15 cellular contexts compared by ENCODE assay signal in the genomic region with DNA sequence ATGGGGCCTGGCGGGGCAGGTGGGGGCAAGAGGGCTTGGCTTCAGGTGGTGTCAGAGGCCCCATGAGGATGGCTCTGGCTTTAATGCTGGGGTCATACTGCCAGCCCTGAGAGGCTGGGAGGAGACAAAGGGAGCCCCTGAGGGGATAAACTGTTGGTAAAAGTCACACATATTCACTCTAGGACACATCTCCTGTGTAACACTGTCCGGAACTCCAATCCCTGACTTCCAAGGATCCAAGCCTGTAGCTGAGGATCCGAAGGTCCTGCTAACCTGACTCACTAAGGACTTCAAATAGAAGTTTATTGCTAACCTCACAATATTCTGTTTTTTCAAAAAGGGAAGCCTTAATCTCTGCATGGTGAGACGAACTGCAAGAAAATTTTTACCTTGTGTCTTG. TPM values are rescaled to one million over a fixed set of nuclear protein-coding genes. Genes with fewer than 3 reads are reported as not detected.
DNase-seq lines count a peak whose midpoint lies in the region; ATAC-seq lines count a peak whose summit lies in the region.
"Had no signal": no experiment of that assay in that cellular context is flagged by ENCODE, and none has a peak within 500 bp of the region (broad histone marks: within the 10 kb centered on the region; RNA-seq: fewer than 3 reads in every experiment).

No MANE protein-coding gene starts in this region.

- no peaks in the 10 kb centered on the region for H3K27me3 ChIP-seq in rectal smooth muscle tissue (ENCODE audit: control insufficient read depth, insufficient read depth, low read length)
- H3K27me3 ChIP-seq in MG63, result no peaks in the 10 kb centered on the region
- H3K27me3 ChIP-seq: Peyer's patch, testis had no signal

- DNase-seq in activated CD4-positive, alpha-beta T cell treated with anti-CD3 and anti-CD28 coated beads, Interleukin-2, amount 10 ng/mL, durations not matched to agents 24 days and 14 days, result no peak
- no peak for DNase-seq in activated CD4-positive, alpha-beta T cell treated with anti-CD3 and anti-CD28 coated beads, Interleukin-2, amount 50 U/mL, for 4 hours
- peak; percentile 47 for DNase-seq in M059J (ENCODE audit: low read depth)
- DNase-seq in effector memory CD8-positive, alpha-beta T cell, result no peak
- DNase-seq in MG63, result no peak
- no peak for DNase-seq in NCI-H526 treated with DMSO at 0.1 percent for 48 hours (lab: John Stamatoyannopoulos, UW)
- DNase-seq: activated CD8-positive, alpha-beta memory T cell treated with anti-CD3 and anti-CD28 coated beads for 24 hours; NCI-H510A; nucleus accumbens; Peyer's patch; stimulated activated CD4-positive, alpha-beta T cell treated with anti-CD3 and anti-CD28 coated beads, Interleukin-12 subunit alpha, Interleukin-12 subunit beta, amount 100 ng/mL, for 4 hours had no signal

- H3K4me1 ChIP-seq in rectal smooth muscle tissue (ENCODE audit: control insufficient read depth, insufficient read depth, low read length), result no peaks in the 10 kb centered on the region
- H3K4me1 ChIP-seq: Peyer's patch had no signal

- no peak overlapping the region for H3K9ac ChIP-seq in rectal smooth muscle tissue (ENCODE audit: low read length)

- no peaks in the 10 kb centered on the region for H3K36me3 ChIP-seq in rectal smooth muscle tissue (ENCODE audit: control insufficient read depth, insufficient read depth, low read length)
- H3K36me3 ChIP-seq in MG63, result no peaks in the 10 kb centered on the region; the same call in 1 of the 2 replicates

- no peak overlapping the region for H3K4me3 ChIP-seq in rectal smooth muscle tissue (ENCODE audit: low read length)
- no peak overlapping the region for H3K4me3 ChIP-seq in MG63
- H3K4me3 ChIP-seq: lower lobe of right lung, Peyer's patch, testis had no signal

- H3K4me1 Mint-ChIP-seq in activated CD4-positive, alpha-beta T cell treated with anti-CD3 and anti-CD28 coated beads, Interleukin-2, amount 10 ng/mL, durations not matched to agents 24 days and 14 days, result peaks cover 14% of the 10 kb centered on the region
- H3K4me1 Mint-ChIP-seq in effector memory CD8-positive, alpha-beta T cell (ENCODE audit: low read depth in 2 of 2), result peaks cover 12 to 19% of the 10 kb centered on the region in 2 donors

- H3K4me3 Mint-ChIP-seq in activated CD4-positive, alpha-beta T cell treated with anti-CD3 and anti-CD28 coated beads, Interleukin-2, amount 10 ng/mL, durations not matched to agents 24 days and 14 days, result no peak overlapping the region
- no peak overlapping the region for H3K4me3 Mint-ChIP-seq in effector memory CD8-positive, alpha-beta T cell

- H3K9me3 ChIP-seq in MG63, result no peaks in the 10 kb centered on the region
- H3K9me3 ChIP-seq: lower lobe of right lung, Peyer's patch, testis had no signal

- ATAC-seq in effector memory CD8-positive, alpha-beta T cell (replicated peaks), result no peak
- ATAC-seq in GM19351 (IDR thresholded peaks at IDR 0.05; ENCODE audit: unreplicated experiment), result no peak

- peak overlapping the region; percentile 6 for H3K27ac ChIP-seq in rectal smooth muscle tissue (ENCODE audit: low read depth, low read length)
- H3K27ac ChIP-seq: lower lobe of right lung, Peyer's patch, testis had no signal

- peak overlapping the region; percentile 20 for H3K27ac Mint-ChIP-seq in activated CD4-positive, alpha-beta T cell treated with anti-CD3 and anti-CD28 coated beads, Interleukin-2, amount 10 ng/mL, durations not matched to agents 24 days and 14 days
- H3K27ac Mint-ChIP-seq in effector memory CD8-positive, alpha-beta T cell, result peak overlapping the region; percentile 80 to 81

- H3K36me3 Mint-ChIP-seq in activated CD4-positive, alpha-beta T cell treated with anti-CD3 and anti-CD28 coated beads, Interleukin-2, amount 10 ng/mL, durations not matched to agents 24 days and 14 days (ENCODE audit: low read depth), result peaks cover 74% of the 10 kb centered on the region
- peaks cover 100% of the 10 kb centered on the region for H3K36me3 Mint-ChIP-seq in effector memory CD8-positive, alpha-beta T cell (ENCODE audit: insufficient read depth)

- H3K27me3 Mint-ChIP-seq in activated CD4-positive, alpha-beta T cell treated with anti-CD3 and anti-CD28 coated beads, Interleukin-2, amount 10 ng/mL, durations not matched to agents 24 days and 14 days, result no peaks in the 10 kb centered on the region
- no peaks in the 10 kb centered on the region for H3K27me3 Mint-ChIP-seq in effector memory CD8-positive, alpha-beta T cell

- no peaks in the 10 kb centered on the region for H3K9me3 Mint-ChIP-seq in activated CD4-positive, alpha-beta T cell treated with anti-CD3 and anti-CD28 coated beads, Interleukin-2, amount 10 ng/mL, durations not matched to agents 24 days and 14 days
- H3K9me3 Mint-ChIP-seq in effector memory CD8-positive, alpha-beta T cell, result no peaks in the 10 kb centered on the region

- intact Hi-C loops in activated CD4-positive, alpha-beta T cell treated with anti-CD3 and anti-CD28 coated beads, Interleukin-2, amount 10 ng/mL, durations not matched to agents 24 days and 14 days (cut with micrococcal nuclease), result loop anchor here (10.0 kb wide), 1 partner anchor 379 kb away; no protein-coding TSS in a partner anchor

RNA-seq across cellular contexts. Expression of gene GPR68, which starts 39.2 kb away (rescaled TPM):
- total RNA-seq in activated CD4-positive, alpha-beta T cell treated with anti-CD3 and anti-CD28 coated beads, Interleukin-2, amount 10 ng/mL, durations not matched to agents 24 days and 14 days, result 4.6 and 4.9 TPM in 2 replicates
- 0.71 and 1.6 TPM in 2 replicates for total RNA-seq in M059J (2014; rRNA removed; shearing (Covaris generic))
- total RNA-seq in MG63 (2014; rRNA removed; shearing (Covaris generic); ENCODE audit: low replicate concordance), result 2.0 and 3.9 TPM in 2 replicates
